Comparison of ENCODE assay signal across 23 cellular contexts in the genomic region with DNA sequence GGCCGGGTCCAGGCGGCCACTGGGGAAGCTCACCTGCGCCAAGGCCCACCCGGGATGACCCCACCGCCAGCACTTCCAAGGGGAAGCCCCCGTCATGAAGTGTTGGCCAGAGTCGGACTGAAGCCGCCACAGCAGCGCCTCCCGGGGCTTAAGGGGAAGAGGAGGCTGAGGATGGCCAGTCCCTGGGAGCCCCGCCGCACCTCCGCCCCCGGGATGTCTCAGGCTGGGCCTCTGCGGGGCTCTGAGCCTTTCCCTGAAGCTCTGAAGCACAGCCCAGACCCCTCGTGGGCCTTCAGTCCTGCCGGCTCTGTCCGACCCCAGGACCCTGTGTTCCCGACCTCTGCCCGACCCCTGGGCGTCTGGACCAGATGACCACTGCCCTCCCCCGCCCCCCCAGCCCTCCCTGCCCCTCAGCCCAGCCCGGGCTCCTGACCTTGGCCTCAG.
"Had no signal": no experiment of that assay in that cellular context is flagged by ENCODE, and none has a peak within 500 bp of the region (broad histone marks: within the 10 kb centered on the region; RNA-seq: fewer than 3 reads in every experiment).

No MANE protein-coding gene starts in this region.

- H3K27ac Mint-ChIP-seq: activated CD4-positive, alpha-beta memory T cell treated with anti-CD3 and anti-CD28 coated beads for 36 hours; activated naive CD8-positive, alpha-beta T cell treated with anti-CD3 and anti-CD28 coated beads for 36 hours; naive thymus-derived CD8-positive, alpha-beta T cell; T-helper 1 cell treated with Interleukin-12 subunit alpha and Interleukin-12 subunit beta and Interleukin-4 antibody, amounts not matched to agents 30 μg/mL and 1 μg/mL, for 36 hours had no signal

- H3K27me3 ChIP-seq: colonic mucosa, right lobe of liver, testis, vagina had no signal

- FAIRE-seq: astrocyte, frontal cortex, pancreas had no signal

- H3K27ac ChIP-seq: colonic mucosa, esophagus muscularis mucosa, pancreas, right lobe of liver, skin epidermis, testis, vagina had no signal

- H3K36me3 ChIP-seq: colonic mucosa, esophagus muscularis mucosa, pancreas, right lobe of liver, vagina had no signal

- H3K36me3 Mint-ChIP-seq: activated CD4-positive, alpha-beta memory T cell treated with anti-CD3 and anti-CD28 coated beads for 36 hours; activated naive CD8-positive, alpha-beta T cell treated with anti-CD3 and anti-CD28 coated beads for 36 hours; naive thymus-derived CD8-positive, alpha-beta T cell had no signal

- ATAC-seq: naive thymus-derived CD8-positive, alpha-beta T cell; pancreas; right lobe of liver had no signal

- H3K4me1 ChIP-seq: colonic mucosa, esophagus muscularis mucosa, pancreas, right lobe of liver, testis had no signal

- H3K27me3 Mint-ChIP-seq: activated naive CD8-positive, alpha-beta T cell treated with anti-CD3 and anti-CD28 coated beads for 36 hours had no signal

- H3K9me3 Mint-ChIP-seq: activated CD4-positive, alpha-beta memory T cell treated with anti-CD3 and anti-CD28 coated beads for 36 hours; T-helper 1 cell treated with Interleukin-12 subunit alpha and Interleukin-12 subunit beta and Interleukin-4 antibody, amounts not matched to agents 30 μg/mL and 1 μg/mL, for 36 hours had no signal

- H3K4me1 Mint-ChIP-seq: activated naive CD8-positive, alpha-beta T cell treated with anti-CD3 and anti-CD28 coated beads for 36 hours had no signal

- DNase-seq: activated CD4-positive, alpha-beta memory T cell treated with anti-CD3 and anti-CD28 coated beads for 36 hours; activated CD4-positive, alpha-beta T cell treated with anti-CD3 and anti-CD28 coated beads for 4 hours; activated CD4-positive, CD25-positive, alpha-beta regulatory T cell; activated naive CD4-positive, alpha-beta T cell treated with Interleukin-2 at 50 U/mL for 16 hours; activated naive CD8-positive, alpha-beta T cell treated with anti-CD3 and anti-CD28 coated beads for 36 hours; activated T-cell treated with anti-CD3 and anti-CD28 coated beads, Interleukin-2, amount 50 U/mL, for 48 hours; colonic mucosa; stimulated activated CD4-positive, alpha-beta T cell treated with anti-CD3 and anti-CD28 coated beads, Interleukin-2, amount 100 ng/mL, for 24 hours; stimulated activated naive CD4-positive, alpha-beta T cell; T1000; testis; trophoblast cell had no signal

- H3K4me3 Mint-ChIP-seq: activated CD4-positive, alpha-beta memory T cell treated with anti-CD3 and anti-CD28 coated beads for 36 hours; activated naive CD8-positive, alpha-beta T cell treated with anti-CD3 and anti-CD28 coated beads for 36 hours; central memory CD8-positive, alpha-beta T cell; naive thymus-derived CD8-positive, alpha-beta T cell; T-helper 1 cell treated with Interleukin-12 subunit alpha and Interleukin-12 subunit beta and Interleukin-4 antibody, amounts not matched to agents 30 μg/mL and 1 μg/mL, for 36 hours had no signal

- H3K4me3 ChIP-seq: esophagus muscularis mucosa, lung, pancreas, right lobe of liver, skin epidermis, testis, vagina had no signal

- H3K9me3 ChIP-seq: colonic mucosa, esophagus muscularis mucosa, pancreas, right lobe of liver, testis, vagina had no signal
